In genomic region chr15:47711654-47712053, GRCh38 we compare ENCODE assay signal across 1 cellular context.
TF ChIP-seq lines count a peak whose summit lies in the region.

No MANE protein-coding gene starts in this region.

TF ChIP-seq in liver, 16 proteins besides CTCF, POLR2A, EP300 and RAD21 (continued from another document):
- TF ChIP-seq ZBTB33 (IDR thresholded peaks at IDR 0.05) (no peak), HNF4G (IDR thresholded peaks at IDR 0.05) (no peak), NR2F2 (IDR thresholded peaks at IDR 0.05) (no peak), ATF3 (IDR thresholded peaks at IDR 0.05) (no peak), EGR1 (IDR thresholded peaks at IDR 0.05; ENCODE audit: low read depth in 2 of 2) (no peak), MAX (IDR thresholded peaks at IDR 0.05) (no peak)
